In genomic region chr6:155047523-155047922, GRCh38 we compare ENCODE assay signal across 27 cellular contexts.
"Had no signal": no experiment of that assay in that cellular context is flagged by ENCODE, and none has a peak within 500 bp of the region (broad histone marks: within the 10 kb centered on the region; RNA-seq: fewer than 3 reads in every experiment).

No MANE protein-coding gene starts in this region.

- H3K27ac Mint-ChIP-seq: effector memory CD8-positive, alpha-beta T cell; endodermal cell; mesothelial cell of epicardium had no signal

- H3K9me3 ChIP-seq: esophagus squamous epithelium, gastrocnemius medialis, heart right ventricle, left lung, lower lobe of right lung, mucosa of descending colon had no signal

- H3K36me3 Mint-ChIP-seq: mesothelial cell of epicardium had no signal

- H3K4me1 ChIP-seq: esophagus squamous epithelium, gastrocnemius medialis, heart right ventricle, left lung, lower lobe of right lung had no signal

- H3K36me3 ChIP-seq: esophagus squamous epithelium, gastrocnemius medialis, heart right ventricle, left lung, lower lobe of right lung had no signal

- H3K27ac ChIP-seq: coronary artery, dorsolateral prefrontal cortex, epithelial cell of prostate, esophagus squamous epithelium, gastrocnemius medialis, heart right ventricle, left lung, lower lobe of right lung had no signal

- FAIRE-seq: colon, endometrium, islet of Langerhans, keratinocyte had no signal

- H3K9me3 Mint-ChIP-seq: effector memory CD8-positive, alpha-beta T cell; endodermal cell; mesothelial cell of epicardium had no signal

- H3K4me1 Mint-ChIP-seq: endodermal cell, mesothelial cell of epicardium had no signal

- H3K27me3 Mint-ChIP-seq: effector memory CD8-positive, alpha-beta T cell had no signal

- H3K4me3 ChIP-seq: coronary artery, dorsolateral prefrontal cortex, esophagus squamous epithelium, gastrocnemius medialis, heart right ventricle, left lung, lower lobe of right lung, mucosa of descending colon had no signal

- H3K4me3 Mint-ChIP-seq: effector memory CD8-positive, alpha-beta T cell; endodermal cell; mesothelial cell of epicardium had no signal

- H3K27me3 ChIP-seq: esophagus squamous epithelium, gastrocnemius medialis, heart right ventricle, left lung had no signal

- DNase-seq: dermis blood vessel endothelial cell; dorsolateral prefrontal cortex; effector CD4-positive, alpha-beta T cell; effector memory CD8-positive, alpha-beta T cell; endodermal cell; erythroblast; esophagus squamous epithelium; foreskin fibroblast; foreskin melanocyte; gastrocnemius medialis; glutamatergic neuron; heart right ventricle; hippocampal formation; left cardiac atrium; left lung; left ventricle myocardium superior; lower lobe of right lung; mesenchymal stem cell; mucosa of descending colon had no signal

- ATAC-seq: effector memory CD8-positive, alpha-beta T cell; esophagus mucosa; gastrocnemius medialis; heart right ventricle; left cardiac atrium; left lung; left ventricle myocardium superior; lower lobe of right lung; mucosa of descending colon had no signal
